Comparison of ENCODE assay signal across 25 cellular contexts in the genomic region with DNA sequence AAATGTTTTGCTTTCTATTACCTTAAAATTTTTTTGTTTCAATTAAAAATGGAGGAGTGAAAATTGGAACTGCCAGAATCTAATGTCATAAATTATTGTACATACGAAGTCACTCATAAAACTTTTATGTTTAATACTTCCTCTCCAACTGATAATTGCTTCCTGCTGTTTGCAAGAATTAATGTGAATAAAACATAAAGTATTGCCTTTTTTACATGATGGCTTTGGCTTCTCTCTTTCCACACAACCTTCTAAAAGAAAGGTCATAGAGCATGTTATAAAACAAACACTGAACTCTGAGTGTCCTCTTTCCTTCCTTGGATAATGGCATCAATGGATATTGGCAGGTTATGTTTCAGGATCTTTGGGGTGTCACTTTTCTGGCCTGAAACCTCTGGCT.
"Had no signal": no experiment of that assay in that cellular context is flagged by ENCODE, and none has a peak within 500 bp of the region (broad histone marks: within the 10 kb centered on the region; RNA-seq: fewer than 3 reads in every experiment).

No MANE protein-coding gene starts in this region.

- FAIRE-seq: K562, RCC 7860 had no signal

- H3K4me3 ChIP-seq: cardiac muscle cell, K562 had no signal

- H3K27ac Mint-ChIP-seq: activated CD4-positive, alpha-beta memory T cell treated with anti-CD3 and anti-CD28 coated beads for 36 hours; activated CD4-positive, alpha-beta T cell treated with anti-CD3 and anti-CD28 coated beads, Interleukin-2, amount 10 ng/mL, durations not matched to agents 7 days and 5 days; activated naive CD4-positive, alpha-beta T cell treated with anti-CD3 and anti-CD28 coated beads, Interleukin-2, amount 10 ng/mL, durations not matched to agents 7 days and 5 days; activated T-cell treated with anti-CD3 and anti-CD28 coated beads, Interleukin-2, amount 50 U/mL, for 72 hours; activated T-helper 2 cell treated with anti-CD3 and anti-CD28 coated beads, Interferon-gamma antibody, Interleukin-2, Interleukin-4, amounts not matched to agents 10 μg/mL and 5 μg/mL and 100 μg/mL, durations not matched to agents 14 hours and 24 hours and 36 hours; T-helper 17 cell had no signal

- H3K36me3 Mint-ChIP-seq: activated CD4-positive, alpha-beta memory T cell treated with anti-CD3 and anti-CD28 coated beads for 36 hours; activated naive CD4-positive, alpha-beta T cell treated with anti-CD3 and anti-CD28 coated beads, Interleukin-2, amount 10 ng/mL, durations not matched to agents 7 days and 5 days; activated naive CD8-positive, alpha-beta T cell treated with anti-CD3 and anti-CD28 coated beads for 36 hours had no signal

- H3K27ac ChIP-seq: brain microvascular endothelial cell, cardiac muscle cell had no signal

- H3K27me3 Mint-ChIP-seq: activated CD4-positive, alpha-beta memory T cell treated with anti-CD3 and anti-CD28 coated beads for 36 hours; activated CD4-positive, alpha-beta T cell treated with anti-CD3 and anti-CD28 coated beads, Interleukin-2, amount 10 ng/mL, durations not matched to agents 7 days and 5 days; activated naive CD4-positive, alpha-beta T cell treated with anti-CD3 and anti-CD28 coated beads, Interleukin-2, amount 10 ng/mL, durations not matched to agents 7 days and 5 days; activated naive CD8-positive, alpha-beta T cell treated with anti-CD3 and anti-CD28 coated beads for 36 hours; T-helper 17 cell had no signal

- H3K27me3 ChIP-seq: brain microvascular endothelial cell, cardiac muscle cell had no signal

- H3K36me3 ChIP-seq: brain microvascular endothelial cell, cardiac muscle cell had no signal

- ATAC-seq: activated T-cell treated with anti-CD3 and anti-CD28 coated beads, Interleukin-2, amount 50 U/mL, for 72 hours; K562; PC-3; T-helper 17 cell had no signal

- DNase-seq: activated CD4-positive, alpha-beta memory T cell treated with anti-CD3 and anti-CD28 coated beads for 36 hours; activated CD4-positive, alpha-beta T cell treated with anti-CD3 and anti-CD28 coated beads, Interleukin-2, amount 10 ng/mL, durations not matched to agents 7 days and 5 days; activated CD4-positive, CD25-positive, alpha-beta regulatory T cell; activated CD8-positive, alpha-beta memory T cell treated with anti-CD3 and anti-CD28 coated beads, Interleukin-2, amount 50 U/mL, for 4 hours; activated gamma-delta T cell treated with Interleukin-2 at 50 U/mL for 16 hours; activated naive CD4-positive, alpha-beta T cell treated with anti-CD3 and anti-CD28 coated beads, Interleukin-2, amount 10 ng/mL, durations not matched to agents 7 days and 5 days; activated naive CD8-positive, alpha-beta T cell treated with anti-CD3 and anti-CD28 coated beads for 36 hours; activated T-cell treated with anti-CD3 and anti-CD28 coated beads, Interleukin-2, amount 50 U/mL, for 72 hours; brain microvascular endothelial cell; Karpas-422; NCI-H1048; NCI-H146; NCI-H187 treated with DMSO at 0.1 percent for 48 hours; NCI-H2081 treated with DMSO at 0.1 percent for 48 hours; NCI-H2227 treated with DMSO at 0.1 percent for 48 hours; NCI-H526; NCI-H774; PC-3; SHP77 treated with DMSO at 0.1 percent for 48 hours; T-helper 17 cell; T-helper 9 cell had no signal

- H3K4me3 Mint-ChIP-seq: activated CD4-positive, alpha-beta memory T cell treated with anti-CD3 and anti-CD28 coated beads for 36 hours; activated CD4-positive, alpha-beta T cell treated with anti-CD3 and anti-CD28 coated beads, Interleukin-2, amount 10 ng/mL, durations not matched to agents 7 days and 5 days; activated naive CD4-positive, alpha-beta T cell treated with anti-CD3 and anti-CD28 coated beads, Interleukin-2, amount 10 ng/mL, durations not matched to agents 7 days and 5 days; activated naive CD8-positive, alpha-beta T cell treated with anti-CD3 and anti-CD28 coated beads for 36 hours; activated T-cell treated with anti-CD3 and anti-CD28 coated beads, Interleukin-2, amount 50 U/mL, for 72 hours; T-helper 17 cell had no signal

- H3K9me3 Mint-ChIP-seq: activated naive CD4-positive, alpha-beta T cell treated with anti-CD3 and anti-CD28 coated beads, Interleukin-2, amount 10 ng/mL, durations not matched to agents 7 days and 5 days; activated T-helper 2 cell treated with anti-CD3 and anti-CD28 coated beads, Interferon-gamma antibody, Interleukin-2, Interleukin-4, amounts not matched to agents 10 μg/mL and 5 μg/mL and 100 μg/mL, durations not matched to agents 14 hours and 24 hours and 36 hours had no signal

- H3K4me1 Mint-ChIP-seq: activated CD4-positive, alpha-beta T cell treated with anti-CD3 and anti-CD28 coated beads, Interleukin-2, amount 10 ng/mL, durations not matched to agents 7 days and 5 days; activated naive CD4-positive, alpha-beta T cell treated with anti-CD3 and anti-CD28 coated beads, Interleukin-2, amount 10 ng/mL, durations not matched to agents 7 days and 5 days; activated naive CD8-positive, alpha-beta T cell treated with anti-CD3 and anti-CD28 coated beads for 36 hours; T-helper 17 cell had no signal
